ENCODE assay signal across 2 cellular contexts in genomic region chr5:94750681-94751080, GRCh38.
TF ChIP-seq lines count a peak whose summit lies in the region.

No MANE protein-coding gene starts in this region.

TF ChIP-seq in GM23338, 12 proteins besides CTCF, POLR2A, EP300 and RAD21 (continued from another document):
- TF ChIP-seq ETS1 (IDR thresholded peaks at IDR 0.05), result no peak
- TF ChIP-seq STAT1 (IDR thresholded peaks at IDR 0.05; ENCODE audit: unreplicated experiment), result no peak
- no peak for TF ChIP-seq ZNF462 (CRISPR knock-in tag; IDR thresholded peaks at IDR 0.05)
- no peak for TF ChIP-seq REST (IDR thresholded peaks at IDR 0.05; ENCODE audit: unreplicated experiment)
- TF ChIP-seq NANOG (IDR thresholded peaks at IDR 0.05; ENCODE audit: borderline replicate concordance), result no peak
- TF ChIP-seq JUNB (IDR thresholded peaks at IDR 0.05; ENCODE audit: unreplicated experiment), result no peak
- TF ChIP-seq ZNF114 (CRISPR knock-in tag; IDR thresholded peaks at IDR 0.05), result no peak
- no peak for TF ChIP-seq EZH2 (IDR thresholded peaks at IDR 0.05; ENCODE audit: low read depth, unreplicated experiment)
TF ChIP-seq in GM23338: peak in this region for 0.

TF ChIP-seq in H1, 55 proteins besides CTCF, POLR2A, EP300 and RAD21 (continued from another document):
- TF ChIP-seq HDAC2 (IDR thresholded peaks at IDR 0.05; ENCODE audit: borderline replicate concordance in 1 of 2, low read depth in 2 of 2, low read length in 2 of 2) (no peak), SP1 (IDR thresholded peaks at IDR 0.05; ENCODE audit: low read depth, low read length) (no peak), BCL11A (IDR thresholded peaks at IDR 0.05; ENCODE audit: low read depth in 2 of 2, low read length in 2 of 2) (no peak), TAF1 (IDR thresholded peaks at IDR 0.05; ENCODE audit: low read depth, low read length) (no peak), JUN (IDR thresholded peaks at IDR 0.05; ENCODE audit: low read depth, low read length) (no peak), MAFK (IDR thresholded peaks at IDR 0.05; ENCODE audit: low read depth, low read length) (no peak), TEAD4 (IDR thresholded peaks at IDR 0.05; ENCODE audit: low read depth, low read length) (no peak), RXRA (IDR thresholded peaks at IDR 0.05; ENCODE audit: insufficient read depth, low read depth, low read length) (no peak), SP2 (IDR thresholded peaks at IDR 0.05; ENCODE audit: low read length) (no peak)
- TF ChIP-seq, protein P1, sequence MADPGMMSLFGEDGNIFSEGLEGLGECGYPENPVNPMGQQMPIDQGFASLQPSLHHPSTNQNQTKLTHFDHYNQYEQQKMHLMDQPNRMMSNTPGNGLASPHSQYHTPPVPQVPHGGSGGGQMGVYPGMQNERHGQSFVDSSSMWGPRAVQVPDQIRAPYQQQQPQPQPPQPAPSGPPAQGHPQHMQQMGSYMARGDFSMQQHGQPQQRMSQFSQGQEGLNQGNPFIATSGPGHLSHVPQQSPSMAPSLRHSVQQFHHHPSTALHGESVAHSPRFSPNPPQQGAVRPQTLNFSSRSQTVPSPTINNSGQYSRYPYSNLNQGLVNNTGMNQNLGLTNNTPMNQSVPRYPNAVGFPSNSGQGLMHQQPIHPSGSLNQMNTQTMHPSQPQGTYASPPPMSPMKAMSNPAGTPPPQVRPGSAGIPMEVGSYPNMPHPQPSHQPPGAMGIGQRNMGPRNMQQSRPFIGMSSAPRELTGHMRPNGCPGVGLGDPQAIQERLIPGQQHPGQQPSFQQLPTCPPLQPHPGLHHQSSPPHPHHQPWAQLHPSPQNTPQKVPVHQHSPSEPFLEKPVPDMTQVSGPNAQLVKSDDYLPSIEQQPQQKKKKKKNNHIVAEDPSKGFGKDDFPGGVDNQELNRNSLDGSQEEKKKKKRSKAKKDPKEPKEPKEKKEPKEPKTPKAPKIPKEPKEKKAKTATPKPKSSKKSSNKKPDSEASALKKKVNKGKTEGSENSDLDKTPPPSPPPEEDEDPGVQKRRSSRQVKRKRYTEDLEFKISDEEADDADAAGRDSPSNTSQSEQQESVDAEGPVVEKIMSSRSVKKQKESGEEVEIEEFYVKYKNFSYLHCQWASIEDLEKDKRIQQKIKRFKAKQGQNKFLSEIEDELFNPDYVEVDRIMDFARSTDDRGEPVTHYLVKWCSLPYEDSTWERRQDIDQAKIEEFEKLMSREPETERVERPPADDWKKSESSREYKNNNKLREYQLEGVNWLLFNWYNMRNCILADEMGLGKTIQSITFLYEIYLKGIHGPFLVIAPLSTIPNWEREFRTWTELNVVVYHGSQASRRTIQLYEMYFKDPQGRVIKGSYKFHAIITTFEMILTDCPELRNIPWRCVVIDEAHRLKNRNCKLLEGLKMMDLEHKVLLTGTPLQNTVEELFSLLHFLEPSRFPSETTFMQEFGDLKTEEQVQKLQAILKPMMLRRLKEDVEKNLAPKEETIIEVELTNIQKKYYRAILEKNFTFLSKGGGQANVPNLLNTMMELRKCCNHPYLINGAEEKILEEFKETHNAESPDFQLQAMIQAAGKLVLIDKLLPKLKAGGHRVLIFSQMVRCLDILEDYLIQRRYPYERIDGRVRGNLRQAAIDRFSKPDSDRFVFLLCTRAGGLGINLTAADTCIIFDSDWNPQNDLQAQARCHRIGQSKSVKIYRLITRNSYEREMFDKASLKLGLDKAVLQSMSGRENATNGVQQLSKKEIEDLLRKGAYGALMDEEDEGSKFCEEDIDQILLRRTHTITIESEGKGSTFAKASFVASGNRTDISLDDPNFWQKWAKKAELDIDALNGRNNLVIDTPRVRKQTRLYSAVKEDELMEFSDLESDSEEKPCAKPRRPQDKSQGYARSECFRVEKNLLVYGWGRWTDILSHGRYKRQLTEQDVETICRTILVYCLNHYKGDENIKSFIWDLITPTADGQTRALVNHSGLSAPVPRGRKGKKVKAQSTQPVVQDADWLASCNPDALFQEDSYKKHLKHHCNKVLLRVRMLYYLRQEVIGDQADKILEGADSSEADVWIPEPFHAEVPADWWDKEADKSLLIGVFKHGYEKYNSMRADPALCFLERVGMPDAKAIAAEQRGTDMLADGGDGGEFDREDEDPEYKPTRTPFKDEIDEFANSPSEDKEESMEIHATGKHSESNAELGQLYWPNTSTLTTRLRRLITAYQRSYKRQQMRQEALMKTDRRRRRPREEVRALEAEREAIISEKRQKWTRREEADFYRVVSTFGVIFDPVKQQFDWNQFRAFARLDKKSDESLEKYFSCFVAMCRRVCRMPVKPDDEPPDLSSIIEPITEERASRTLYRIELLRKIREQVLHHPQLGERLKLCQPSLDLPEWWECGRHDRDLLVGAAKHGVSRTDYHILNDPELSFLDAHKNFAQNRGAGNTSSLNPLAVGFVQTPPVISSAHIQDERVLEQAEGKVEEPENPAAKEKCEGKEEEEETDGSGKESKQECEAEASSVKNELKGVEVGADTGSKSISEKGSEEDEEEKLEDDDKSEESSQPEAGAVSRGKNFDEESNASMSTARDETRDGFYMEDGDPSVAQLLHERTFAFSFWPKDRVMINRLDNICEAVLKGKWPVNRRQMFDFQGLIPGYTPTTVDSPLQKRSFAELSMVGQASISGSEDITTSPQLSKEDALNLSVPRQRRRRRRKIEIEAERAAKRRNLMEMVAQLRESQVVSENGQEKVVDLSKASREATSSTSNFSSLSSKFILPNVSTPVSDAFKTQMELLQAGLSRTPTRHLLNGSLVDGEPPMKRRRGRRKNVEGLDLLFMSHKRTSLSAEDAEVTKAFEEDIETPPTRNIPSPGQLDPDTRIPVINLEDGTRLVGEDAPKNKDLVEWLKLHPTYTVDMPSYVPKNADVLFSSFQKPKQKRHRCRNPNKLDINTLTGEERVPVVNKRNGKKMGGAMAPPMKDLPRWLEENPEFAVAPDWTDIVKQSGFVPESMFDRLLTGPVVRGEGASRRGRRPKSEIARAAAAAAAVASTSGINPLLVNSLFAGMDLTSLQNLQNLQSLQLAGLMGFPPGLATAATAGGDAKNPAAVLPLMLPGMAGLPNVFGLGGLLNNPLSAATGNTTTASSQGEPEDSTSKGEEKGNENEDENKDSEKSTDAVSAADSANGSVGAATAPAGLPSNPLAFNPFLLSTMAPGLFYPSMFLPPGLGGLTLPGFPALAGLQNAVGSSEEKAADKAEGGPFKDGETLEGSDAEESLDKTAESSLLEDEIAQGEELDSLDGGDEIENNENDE (IDR thresholded peaks at IDR 0.05; ENCODE audit: insufficient replicate concordance, low read length), result no peak
